Comparison of ENCODE assay signal across 14 cellular contexts in genomic region chr4:726235-726787, GRCh38. TPM values are rescaled to one million over a fixed set of nuclear protein-coding genes. Genes with fewer than 3 reads are reported as not detected.
DNase-seq lines count a peak whose midpoint lies in the region; ATAC-seq and TF ChIP-seq lines count a peak whose summit lies in the region.
"Had no signal": no experiment of that assay in that cellular context is flagged by ENCODE, and none has a peak within 500 bp of the region (broad histone marks: within the 10 kb centered on the region; RNA-seq: fewer than 3 reads in every experiment).

No MANE protein-coding gene starts in this region.

- H3K27ac ChIP-seq in endodermal cell (ENCODE audit: low read depth, low read length), result peak overlapping the region; percentile 12
- H3K27ac ChIP-seq in neutrophil, result peak overlapping the region; percentile 3

- no peak for TF ChIP-seq CTCF in AG10803 (conservative IDR thresholded peaks at IDR 0.05; ENCODE audit: low read length)
- no peak for TF ChIP-seq CTCF in endodermal cell (conservative IDR thresholded peaks at IDR 0.05)
- no peak for TF ChIP-seq CTCF in neutrophil (IDR thresholded peaks at IDR 0.05)

- H3K4me3 Mint-ChIP-seq in endodermal cell, result no peak overlapping the region
- H3K4me3 Mint-ChIP-seq in activated CD8-positive, alpha-beta memory T cell treated with anti-CD3 and anti-CD28 coated beads, Interleukin-2, amount 10 ng/mL, durations not matched to agents 7 days and 5 days, result no peak overlapping the region
- H3K4me3 Mint-ChIP-seq in activated CD4-positive, alpha-beta T cell treated with anti-CD3 and anti-CD28 coated beads for 36 hours, result no peak overlapping the region
- H3K4me3 Mint-ChIP-seq: activated CD8-positive, alpha-beta T cell treated with anti-CD3 and anti-CD28 coated beads for 36 hours had no signal

- CTCF ChIA-PET in activated CD8-positive, alpha-beta memory T cell treated with anti-CD3 and anti-CD28 coated beads, Interleukin-2, amount 10 ng/mL, durations not matched to agents 7 days and 5 days (lab: Charles Lee), result no interaction called here
- CTCF ChIA-PET in activated CD4-positive, alpha-beta T cell treated with anti-CD3 and anti-CD28 coated beads for 36 hours (lab: Charles Lee), result no interaction called here

- peaks cover 50% of the 10 kb centered on the region for H3K36me3 Mint-ChIP-seq in endodermal cell (ENCODE audit: low read depth)
- H3K36me3 Mint-ChIP-seq in activated CD8-positive, alpha-beta memory T cell treated with anti-CD3 and anti-CD28 coated beads, Interleukin-2, amount 10 ng/mL, durations not matched to agents 7 days and 5 days, result peaks cover 36% of the 10 kb centered on the region
- H3K36me3 Mint-ChIP-seq in activated CD4-positive, alpha-beta T cell treated with anti-CD3 and anti-CD28 coated beads for 36 hours (ENCODE audit: low read depth), result peaks cover 27% of the 10 kb centered on the region

- no peaks in the 10 kb centered on the region for H3K4me1 Mint-ChIP-seq in endodermal cell
- H3K4me1 Mint-ChIP-seq in activated CD8-positive, alpha-beta memory T cell treated with anti-CD3 and anti-CD28 coated beads, Interleukin-2, amount 10 ng/mL, durations not matched to agents 7 days and 5 days, result peaks cover 2% of the 10 kb centered on the region
- H3K4me1 Mint-ChIP-seq in activated CD4-positive, alpha-beta T cell treated with anti-CD3 and anti-CD28 coated beads for 36 hours, result peaks cover 16% of the 10 kb centered on the region

- in situ Hi-C loops in ACHN (cut with HindIII; ENCODE audit: low pct_ligation_motif_present, low pct_unique_long_range_greater_than_20kb, low sequenced_read_pairs), result no loop called here

- H3K27me3 Mint-ChIP-seq in endodermal cell (ENCODE audit: insufficient read depth), result no peaks in the 10 kb centered on the region
- no peaks in the 10 kb centered on the region for H3K27me3 Mint-ChIP-seq in activated CD8-positive, alpha-beta memory T cell treated with anti-CD3 and anti-CD28 coated beads, Interleukin-2, amount 10 ng/mL, durations not matched to agents 7 days and 5 days
- H3K27me3 Mint-ChIP-seq in activated CD4-positive, alpha-beta T cell treated with anti-CD3 and anti-CD28 coated beads for 36 hours, result no peaks in the 10 kb centered on the region
- H3K27me3 Mint-ChIP-seq: activated CD8-positive, alpha-beta T cell treated with anti-CD3 and anti-CD28 coated beads for 36 hours had no signal

- POLR2A ChIA-PET in activated CD4-positive, alpha-beta T cell treated with anti-CD3 and anti-CD28 coated beads for 36 hours (lab: Charles Lee), result no interaction called here

- ATAC-seq in activated CD8-positive, alpha-beta memory T cell treated with anti-CD3 and anti-CD28 coated beads, Interleukin-2, amount 10 ng/mL, durations not matched to agents 7 days and 5 days, result no peak
- ATAC-seq in activated CD4-positive, alpha-beta T cell treated with anti-CD3 and anti-CD28 coated beads for 36 hours, result no peak
- no peak for ATAC-seq in GM21423 (IDR thresholded peaks at IDR 0.05; ENCODE audit: unreplicated experiment)
- ATAC-seq: activated CD8-positive, alpha-beta T cell treated with anti-CD3 and anti-CD28 coated beads for 36 hours; gastroesophageal sphincter had no signal

- H3K9me3 Mint-ChIP-seq in endodermal cell, result no peaks in the 10 kb centered on the region
- no peaks in the 10 kb centered on the region for H3K9me3 Mint-ChIP-seq in activated CD8-positive, alpha-beta memory T cell treated with anti-CD3 and anti-CD28 coated beads, Interleukin-2, amount 10 ng/mL, durations not matched to agents 7 days and 5 days (ENCODE audit: low read depth)
- H3K9me3 Mint-ChIP-seq in activated CD4-positive, alpha-beta T cell treated with anti-CD3 and anti-CD28 coated beads for 36 hours (ENCODE audit: low read depth), result no peaks in the 10 kb centered on the region
- H3K9me3 Mint-ChIP-seq: activated CD8-positive, alpha-beta T cell treated with anti-CD3 and anti-CD28 coated beads for 36 hours had no signal

- no peaks in the 10 kb centered on the region for H3K4me1 ChIP-seq in endodermal cell (ENCODE audit: control insufficient read depth, insufficient read depth, low read length)
- H3K4me1 ChIP-seq in neutrophil (ENCODE audit: control insufficient read depth in 1 of 2, insufficient read depth in 1 of 2, low read depth in 1 of 2, low read length in 1 of 2), result peaks cover 0 to 5% of the 10 kb centered on the region in 2 experiments
- H3K4me1 ChIP-seq: ascending aorta had no signal

- H3K9me3 ChIP-seq in endodermal cell (ENCODE audit: control insufficient read depth, low read length), result no peaks in the 10 kb centered on the region
- no peaks in the 10 kb centered on the region for H3K9me3 ChIP-seq in neutrophil
- H3K9me3 ChIP-seq: ascending aorta, gastroesophageal sphincter, SK-N-SH had no signal

- H3K36me3 ChIP-seq in endodermal cell (ENCODE audit: control insufficient read depth, insufficient read depth, low read length), result peaks cover 33% of the 10 kb centered on the region
- H3K36me3 ChIP-seq in neutrophil, result peaks cover 49% of the 10 kb centered on the region

- H3K27me3 ChIP-seq in endodermal cell (ENCODE audit: control insufficient read depth, insufficient read depth, low read length, poor library complexity, severe bottlenecking) (no peaks in the 10 kb centered on the region), neutrophil (no peaks in the 10 kb centered on the region)
- H3K27me3 ChIP-seq: ascending aorta, gastroesophageal sphincter had no signal

- H3K4me3 ChIP-seq in AG10803 (ENCODE audit: low read length) (peak overlapping the region; percentile 44), endodermal cell (ENCODE audit: low read length) (no peak overlapping the region), neutrophil (ENCODE audit: low read depth in 1 of 2, low read length in 1 of 2) (no peak overlapping the region)
- H3K4me3 ChIP-seq: ascending aorta, gastroesophageal sphincter had no signal

- H3K27ac Mint-ChIP-seq in endodermal cell, result no peak overlapping the region
- no peak overlapping the region for H3K27ac Mint-ChIP-seq in activated CD8-positive, alpha-beta memory T cell treated with anti-CD3 and anti-CD28 coated beads, Interleukin-2, amount 10 ng/mL, durations not matched to agents 7 days and 5 days
- no peak overlapping the region for H3K27ac Mint-ChIP-seq in activated CD4-positive, alpha-beta T cell treated with anti-CD3 and anti-CD28 coated beads for 36 hours
- H3K27ac Mint-ChIP-seq: activated CD8-positive, alpha-beta T cell treated with anti-CD3 and anti-CD28 coated beads for 36 hours had no signal

- intact Hi-C loops in activated CD4-positive, alpha-beta T cell treated with anti-CD3 and anti-CD28 coated beads for 36 hours (cut with DNase I, micrococcal nuclease), result no loop called here

- 92 to 94% methylated on average over 11 to 16 of the region's 16 CpGs for WGBS in endodermal cell (ENCODE audit: insufficient coverage in 1 of 2, insufficient read length in 1 of 2), 2 experiments

- H3K9ac ChIP-seq in endodermal cell (ENCODE audit: extremely low read depth, low read length, poor library complexity, severe bottlenecking), result no peak overlapping the region
- H3K9ac ChIP-seq: SK-N-SH had no signal

- DNase-seq in AG10803 (ENCODE audit: low read depth) (peak; percentile 85), MV-4-11 (lab: John Stamatoyannopoulos, UW) (peak; percentile 85), endodermal cell (no peak), ACHN (no peak)
- DNase-seq in activated CD8-positive, alpha-beta memory T cell treated with anti-CD3 and anti-CD28 coated beads, Interleukin-2, amount 10 ng/mL, durations not matched to agents 7 days and 5 days, result no peak
- DNase-seq in activated CD4-positive, alpha-beta T cell treated with anti-CD3 and anti-CD28 coated beads for 36 hours, result no peak
- DNase-seq: activated CD8-positive, alpha-beta T cell treated with anti-CD3 and anti-CD28 coated beads for 36 hours; mesendoderm; NCI-H2227 treated with DMSO at 0.1 percent for 48 hours; SK-N-SH had no signal

RNA-seq across cellular contexts. Expression of gene PCGF3, which starts 20.7 kb away (rescaled TPM):
- 10 to 100 TPM; 53.1 to 64.0 TPM for total RNA-seq in endodermal cell
- polyA plus RNA-seq in endodermal cell (2013, experiment 1 of 2), result 64.4 TPM
- 55.3 TPM for polyA plus RNA-seq in endodermal cell (2013, experiment 2 of 2)
- total RNA-seq in activated CD8-positive, alpha-beta memory T cell treated with anti-CD3 and anti-CD28 coated beads, Interleukin-2, amount 10 ng/mL, durations not matched to agents 7 days and 5 days, result 10 to 100 TPM; 38.9 to 49.0 TPM
- 10 to 100 TPM; 20.6 to 22.5 TPM for total RNA-seq in activated CD4-positive, alpha-beta T cell treated with anti-CD3 and anti-CD28 coated beads for 36 hours

RNA-seq across cellular contexts. Expression of gene SLC49A3, which starts 37.4 kb away (rescaled TPM):
- total RNA-seq in endodermal cell, result 10 to 100 TPM; 15.1 to 16.4 TPM
- 2.0 TPM for polyA plus RNA-seq in endodermal cell (2013, experiment 1 of 2)
- 1.0 TPM for polyA plus RNA-seq in endodermal cell (2013, experiment 2 of 2)
- total RNA-seq in activated CD8-positive, alpha-beta memory T cell treated with anti-CD3 and anti-CD28 coated beads, Interleukin-2, amount 10 ng/mL, durations not matched to agents 7 days and 5 days, result 1 to 10 TPM; 1.1 to 1.5 TPM
- total RNA-seq in activated CD4-positive, alpha-beta T cell treated with anti-CD3 and anti-CD28 coated beads for 36 hours, result under 1 TPM; 0.09 to 0.39 TPM

RNA-seq across cellular contexts. Expression of gene MYL5, which starts 52.0 kb away (rescaled TPM):
- 10 to 100 TPM; 20.0 to 23.4 TPM for total RNA-seq in endodermal cell
- polyA plus RNA-seq in endodermal cell (2013, experiment 1 of 2), result 8.7 TPM
- 6.1 TPM for polyA plus RNA-seq in endodermal cell (2013, experiment 2 of 2)
- 10 to 100 TPM; 14.3 to 19.8 TPM for total RNA-seq in activated CD8-positive, alpha-beta memory T cell treated with anti-CD3 and anti-CD28 coated beads, Interleukin-2, amount 10 ng/mL, durations not matched to agents 7 days and 5 days
- total RNA-seq in activated CD4-positive, alpha-beta T cell treated with anti-CD3 and anti-CD28 coated beads for 36 hours, result 10 to 100 TPM; 13.7 to 16.4 TPM

RNA-seq across cellular contexts. Expression of gene ATP5ME, which starts 52.2 kb away (rescaled TPM):
- total RNA-seq in endodermal cell, result 100 to 1,000 TPM; 407 to 456 TPM
- polyA plus RNA-seq in endodermal cell (2013, experiment 1 of 2), result 299 TPM
- polyA plus RNA-seq in endodermal cell (2013, experiment 2 of 2), result 303 TPM
- total RNA-seq in activated CD8-positive, alpha-beta memory T cell treated with anti-CD3 and anti-CD28 coated beads, Interleukin-2, amount 10 ng/mL, durations not matched to agents 7 days and 5 days, result 100 to 1,000 TPM; 213 to 231 TPM
- total RNA-seq in activated CD4-positive, alpha-beta T cell treated with anti-CD3 and anti-CD28 coated beads for 36 hours, result 100 to 1,000 TPM; 147 to 210 TPM
- total RNA-seq: ascending aorta had no signal

Comparison
In these comparisons a context has a peak if more than half of its experiments do, and no peak if none do; other contexts are left out.
1. DNase-seq: peak in AG10803 (single experiment) and MV-4-11 (single experiment); none in endodermal cell (single experiment), activated CD8-positive, alpha-beta memory T cell treated with anti-CD3 and anti-CD28 coated beads, Interleukin-2, amount 10 ng/mL, durations not matched to agents 7 days and 5 days (single experiment), ACHN (single experiment) and activated CD4-positive, alpha-beta T cell treated with anti-CD3 and anti-CD28 coated beads for 36 hours (single experiment).
2. RNA of gene SLC49A3, which starts 37.4 kb away (total RNA-seq): 15.1 to 16.4 TPM in endodermal cell; 1.1 to 1.5 TPM in activated CD8-positive, alpha-beta memory T cell treated with anti-CD3 and anti-CD28 coated beads, Interleukin-2, amount 10 ng/mL, durations not matched to agents 7 days and 5 days and 0.09 to 0.39 TPM in activated CD4-positive, alpha-beta T cell treated with anti-CD3 and anti-CD28 coated beads for 36 hours; every median in the first group is over 4 times any median in the second.